Comparison of ENCODE assay signal across 12 cellular contexts in genomic region chr5:65809817-65810531, GRCh38.
DNase-seq lines count a peak whose midpoint lies in the region; ATAC-seq and TF ChIP-seq lines count a peak whose summit lies in the region.
"Had no signal": no experiment of that assay in that cellular context is flagged by ENCODE, and none has a peak within 500 bp of the region (broad histone marks: within the 10 kb centered on the region; RNA-seq: fewer than 3 reads in every experiment).

No MANE protein-coding gene starts in this region.

- H3K79me2 ChIP-seq in mammary epithelial cell (ENCODE audit: insufficient read depth, low read length), result no peaks in the 10 kb centered on the region

- H3K4me2 ChIP-seq in mammary epithelial cell (ENCODE audit: insufficient read depth, low read depth, low read length), result no peak overlapping the region

- H3K9ac ChIP-seq in mammary epithelial cell (ENCODE audit: insufficient read depth, low read length), result no peak overlapping the region

- WGBS in mammary epithelial cell (ENCODE audit: low coverage, missing lambda C conversion rate), result 92% methylated on average over 7 of the region's 8 CpGs
- WGBS in lower leg skin, 2 donors, result 30 to 36% methylated on average over 8 of the region's 8 CpGs

- H3K4me1 ChIP-seq in mammary epithelial cell (ENCODE audit: insufficient read depth, low read length), result peaks cover 28% of the 10 kb centered on the region
- H3K4me1 ChIP-seq in vagina, result peaks cover 24% of the 10 kb centered on the region

- H3K4me1 Mint-ChIP-seq in MCF 10A (ENCODE audit: insufficient read depth, unreplicated experiment), result peaks cover 9% of the 10 kb centered on the region

- H3K27ac ChIP-seq in mammary epithelial cell (ENCODE audit: insufficient read depth, low read depth, low read length) (no peak overlapping the region), vagina (peak overlapping the region; percentile 28)

- H3K9me3 ChIP-seq in mammary epithelial cell (replicated peaks; ENCODE audit: insufficient read depth, low read length), result no peaks in the 10 kb centered on the region
- H3K9me3 ChIP-seq in vagina, result no peaks in the 10 kb centered on the region

- H4K20me1 ChIP-seq in mammary epithelial cell (ENCODE audit: insufficient read depth, low read length), result no peaks in the 10 kb centered on the region

- H3K27me3 ChIP-seq in mammary epithelial cell (ENCODE audit: insufficient read depth, low read length), result no peaks in the 10 kb centered on the region
- H3K27me3 ChIP-seq in vagina, result no peaks in the 10 kb centered on the region

- H3K36me3 ChIP-seq in mammary epithelial cell (ENCODE audit: insufficient read depth, low read length) (peaks cover 4% of the 10 kb centered on the region), vagina (no peaks in the 10 kb centered on the region)

- H3K4me3 Mint-ChIP-seq in MCF 10A (ENCODE audit: unreplicated experiment), result no peak overlapping the region
- H3K4me3 Mint-ChIP-seq: activated CD8-positive, alpha-beta memory T cell treated with anti-CD3 and anti-CD28 coated beads, Interleukin-2, amount 10 ng/mL, durations not matched to agents 7 days and 5 days; dendritic cell treated with granulocyte-macrophage colony-stimulating factor and Interleukin-4, amounts not matched to agents 40 ng/mL and 50 ng/mL, for 4 days; memory B cell had no signal

- DNase-seq in MCF 10A (ENCODE audit: unreplicated experiment) (peak; percentile 50), mammary epithelial cell (no peak), epithelial cell of esophagus (ENCODE audit: low read depth) (peak; percentile 21), lower leg skin (ENCODE audit: low spot score in 2 of 2) (peak; percentile 75 to 89), vagina (ENCODE audit: extremely low spot score in 2 of 2) (no peak), NCI-H526 (lab: John Stamatoyannopoulos, UW) (no peak), NCI-H2029 treated with DMSO at 0.1 percent for 48 hours (lab: John Stamatoyannopoulos, UW) (no peak)
- DNase-seq: activated CD8-positive, alpha-beta memory T cell treated with anti-CD3 and anti-CD28 coated beads, Interleukin-2, amount 10 ng/mL, durations not matched to agents 7 days and 5 days; NCI-H1930 had no signal

- no peak overlapping the region for H2AFZ ChIP-seq in mammary epithelial cell (ENCODE audit: low read depth, low read length)

- no peaks in the 10 kb centered on the region for H3K27me3 Mint-ChIP-seq in MCF 10A (ENCODE audit: insufficient read depth, unreplicated experiment)
- H3K27me3 Mint-ChIP-seq: activated CD8-positive, alpha-beta memory T cell treated with anti-CD3 and anti-CD28 coated beads, Interleukin-2, amount 10 ng/mL, durations not matched to agents 7 days and 5 days; dendritic cell treated with granulocyte-macrophage colony-stimulating factor and Interleukin-4, amounts not matched to agents 40 ng/mL and 50 ng/mL, for 4 days; memory B cell had no signal

- H3K36me3 Mint-ChIP-seq in MCF 10A (ENCODE audit: insufficient read depth, unreplicated experiment), result peaks cover 22% of the 10 kb centered on the region

- POLR2A ChIA-PET in MCF 10A (lab: Yijun Ruan, JAX), result interaction anchor here (0.7 to 1.3 kb wide), 4 partner anchors 10 to 119 kb away, joined by 3 to 4 read pairs (median 4); partner anchors contain the start of gene ERBIN

- TF ChIP-seq POLR2A in lower leg skin (IDR thresholded peaks at IDR 0.05) (no peak), vagina (IDR thresholded peaks at IDR 0.05) (no peak)

- TF ChIP-seq CTCF in MCF 10A (IDR thresholded peaks at IDR 0.05; ENCODE audit: unreplicated experiment) (no peak), mammary epithelial cell (conservative IDR thresholded peaks at IDR 0.05 in 1 of 2, IDR thresholded peaks at IDR 0.05 in 1 of 2; ENCODE audit: extremely low read depth in 1 of 2, insufficient read depth in 1 of 2, low read depth in 1 of 2, low read length in 2 of 2) (no peak), epithelial cell of esophagus (IDR thresholded peaks at IDR 0.05; ENCODE audit: insufficient read depth, low read depth, low read length, missing control alignments) (no peak), lower leg skin (IDR thresholded peaks at IDR 0.05) (no peak), vagina (IDR thresholded peaks at IDR 0.05) (no peak)

- H3K27ac Mint-ChIP-seq in MCF 10A (ENCODE audit: low read depth, unreplicated experiment), result no peak overlapping the region
- H3K27ac Mint-ChIP-seq: memory B cell had no signal

- no peak overlapping the region for H3K4me3 ChIP-seq in mammary epithelial cell (replicated peaks in 1 of 3; ENCODE audit: insufficient read depth in 1 of 3, low read depth in 2 of 3, low read length in 3 of 3)
- H3K4me3 ChIP-seq in epithelial cell of esophagus (ENCODE audit: low read length), result no peak overlapping the region
- no peak overlapping the region for H3K4me3 ChIP-seq in lower leg skin (ENCODE audit: low read depth, poor library complexity, severe bottlenecking)
- H3K4me3 ChIP-seq in vagina, result no peak overlapping the region

- BruUV-seq in MCF 10A (replicated peaks; lab: Mats Ljungman, UMichigan), result no TSS peak
- BruUV-seq in mammary epithelial cell (replicated peaks; lab: Mats Ljungman, UMichigan), result no TSS peak

- H3K9me3 Mint-ChIP-seq in MCF 10A (ENCODE audit: unreplicated experiment), result no peaks in the 10 kb centered on the region
- H3K9me3 Mint-ChIP-seq: dendritic cell treated with granulocyte-macrophage colony-stimulating factor and Interleukin-4, amounts not matched to agents 40 ng/mL and 50 ng/mL, for 4 days; memory B cell had no signal

- CTCF ChIA-PET in MCF 10A (lab: Yijun Ruan, JAX), result interaction anchor here (0.5 to 0.7 kb wide), 2 partner anchors 194 to 1076 kb away, joined by 3 to 4 read pairs; no protein-coding TSS in a partner anchor
- CTCF ChIA-PET in mammary epithelial cell (lab: Charles Lee; ENCODE audit: low non-redundant PET), result no interaction called here

- in situ Hi-C loops in mammary epithelial cell (cut with MboI; ENCODE audit: low sequenced_read_pairs in 2 of 2), result no loop called here

- ATAC-seq in HG03457 (IDR thresholded peaks at IDR 0.05; ENCODE audit: unreplicated experiment), result no peak
- ATAC-seq: activated CD8-positive, alpha-beta memory T cell treated with anti-CD3 and anti-CD28 coated beads, Interleukin-2, amount 10 ng/mL, durations not matched to agents 7 days and 5 days had no signal

- dilution Hi-C loops in mammary epithelial cell (cut with HindIII; ENCODE audit: low sequenced_read_pairs), result loop anchor here (5.0 kb wide), 1 partner anchor 52 kb away; no protein-coding TSS in a partner anchor

- intact Hi-C loops in MCF 10A (cut with micrococcal nuclease) (no loop called here), mammary epithelial cell (cut with micrococcal nuclease) (loop anchor here (5.0 kb wide), 1 partner anchor 117 kb away; the partner anchor contains the start of gene ERBIN), lower leg skin (cut with DNase I; ENCODE audit: low total_unique reads) (no loop called here), vagina (cut with DNase I) (no loop called here)

Comparison
In these comparisons a context has a peak if more than half of its experiments do, and no peak if none do; other contexts are left out.
1. DNase-seq: peak in MCF 10A (single experiment), epithelial cell of esophagus (single experiment) and lower leg skin (2 of 2); none in mammary epithelial cell (single experiment), vagina (0 of 2), NCI-H526 (0 of 2) and NCI-H2029 treated with DMSO at 0.1 percent for 48 hours (single experiment).